Comparison of ENCODE assay signal across 8 cellular contexts in genomic region chr7:122528879-122529481, GRCh38.
DNase-seq lines count a peak whose midpoint lies in the region; ATAC-seq, FAIRE-seq and TF ChIP-seq lines count a peak whose summit lies in the region.

No MANE protein-coding gene starts in this region.

- BruUV-seq in GM12878 (replicated peaks; lab: Mats Ljungman, UMichigan): no TSS peak

- no peak overlapping the region for H3K4me3 ChIP-seq in cardiac muscle cell
- no peak overlapping the region for H3K4me3 ChIP-seq in GM12878
- H3K4me3 ChIP-seq in right lobe of liver: no peak overlapping the region

- TF ChIP-seq RAD21 in GM12878 (IDR thresholded peaks at IDR 0.05; ENCODE audit: insufficient read depth, low read depth, low read length): peak; percentile 39

- no peak overlapping the region for H3K9ac ChIP-seq in GM12878 (ENCODE audit: control insufficient read depth, insufficient read depth, low read length)

- POLR2A ChIA-PET in GM12878 (lab: Charles Lee): no interaction called here

- no peak overlapping the region for H2AFZ ChIP-seq in GM12878 (ENCODE audit: control insufficient read depth, low read depth, low read length)

- TF ChIP-seq POLR2A in GM12878 (IDR thresholded peaks at IDR 0.05; ENCODE audit: low read depth, low read length): no peak
- TF ChIP-seq POLR2A in right lobe of liver (IDR thresholded peaks at IDR 0.05): no peak

- in situ Hi-C loops in GM12878 (cut with MboI): no loop called here

- H3K27ac ChIP-seq in cardiac muscle cell: no peak overlapping the region
- no peak overlapping the region for H3K27ac ChIP-seq in GM12878 (ENCODE audit: control insufficient read depth, insufficient read depth)
- H3K27ac ChIP-seq in right lobe of liver: no peak overlapping the region
- H3K27ac ChIP-seq in substantia nigra (ENCODE audit: low read depth, low read length, poor library complexity, severe bottlenecking): no peak overlapping the region

- intact Hi-C loops in cardiac septum (cut with DNase I): loop anchor here (5.0 kb wide), 1 partner anchor 307 kb away; no protein-coding TSS in a partner anchor
- intact Hi-C loops in GM12878 (cut with micrococcal nuclease; ENCODE audit: unreplicated experiment): loop anchor here (1.0 to 5.0 kb wide), 2 partner anchors 222 to 310 kb away; no protein-coding TSS in a partner anchor
- intact Hi-C loops in right lobe of liver (cut with DNase I): loop anchor here in 1 of 2 donors (10.0 kb wide), 1 partner anchor 314 kb away; no protein-coding TSS in a partner anchor

- peak; percentile 61 to 67 for DNase-seq in cardiac muscle cell (ENCODE audit: low read depth in 1 of 2, low spot score in 1 of 2)
- DNase-seq in cardiac septum (ENCODE audit: low spot score): no peak
- DNase-seq in NCI-H2029 treated with DMSO at 0.1 percent for 48 hours (lab: John Stamatoyannopoulos, UW): peak; percentile 32
- DNase-seq in GM12878 (ENCODE audit: low read depth, low spot score): no peak
- no peak for DNase-seq in right lobe of liver
- no peak for DNase-seq in substantia nigra (lab: John Stamatoyannopoulos, UW)

- H3K36me3 ChIP-seq in cardiac muscle cell: no peaks in the 10 kb centered on the region
- no peaks in the 10 kb centered on the region for H3K36me3 ChIP-seq in GM12878 (ENCODE audit: control insufficient read depth in 2 of 2, insufficient read depth in 2 of 2, low read length in 1 of 2)
- H3K36me3 ChIP-seq in right lobe of liver: no peaks in the 10 kb centered on the region

- no peaks in the 10 kb centered on the region for H4K20me1 ChIP-seq in GM12878 (ENCODE audit: control insufficient read depth, insufficient read depth)

- SMC1A ChIA-PET in GM12878 (lab: Charles Lee; ENCODE audit: uncharacterized antibody, unreplicated experiment): interaction anchor here (0.6 to 4.1 kb wide), 22 partner anchors 8 to 625 kb away, joined by 3 to 70 read pairs (median 4); no protein-coding TSS in a partner anchor

- WGBS in GM12878 (ENCODE audit: insufficient coverage, insufficient replicate concordance, low lambda C conversion rate, missing lambda C conversion rate): 0% methylated on average over 3 of the region's 3 CpGs
- WGBS in right lobe of liver (ENCODE audit: insufficient coverage, low coverage, low lambda C conversion rate, missing lambda C conversion rate): 4% methylated on average over 3 of the region's 3 CpGs

- ATAC-seq in GM12878 (peak; percentile 54), right lobe of liver (peak in 3 of 4 donors; percentile 59 to 63 (median 63)), HG02852 (IDR thresholded peaks at IDR 0.05; ENCODE audit: unreplicated experiment) (no peak), GM19455 (IDR thresholded peaks at IDR 0.05; ENCODE audit: unreplicated experiment) (no peak)

- H3K4me1 ChIP-seq in cardiac muscle cell (ENCODE audit: low read depth) (no peaks in the 10 kb centered on the region), GM12878 (ENCODE audit: control insufficient read depth, insufficient read depth, low read length) (no peaks in the 10 kb centered on the region), right lobe of liver (no peaks in the 10 kb centered on the region)

- CTCF ChIA-PET in GM12878 (lab: Yijun Ruan, JAX): interaction anchor here (0.6 to 8.5 kb wide), 25 partner anchors 9 to 624 kb away, joined by 3 to 220 read pairs (median 4); no protein-coding TSS in a partner anchor

- FAIRE-seq in GM12878 (lab: Jason Lieb, UNC): peak; percentile 78

- RAD21 ChIA-PET in GM12878 (lab: Charles Lee; ENCODE audit: unreplicated experiment): interaction anchor here (0.8 to 10.2 kb wide), 12 partner anchors 14 to 838 kb away, joined by 3 to 173 read pairs (median 5); no protein-coding TSS in a partner anchor

- H3K79me2 ChIP-seq in GM12878 (ENCODE audit: control insufficient read depth, insufficient read depth, low read length): no peaks in the 10 kb centered on the region

- no peaks in the 10 kb centered on the region for H3K27me3 ChIP-seq in cardiac muscle cell
- H3K27me3 ChIP-seq in GM12878 (replicated peaks in 1 of 2; ENCODE audit: control insufficient read depth in 2 of 2, insufficient read depth in 2 of 2, low read length in 1 of 2): no peaks in the 10 kb centered on the region
- H3K27me3 ChIP-seq in right lobe of liver: no peaks in the 10 kb centered on the region

- TF ChIP-seq CTCF in cardiac muscle cell (IDR thresholded peaks at IDR 0.05; ENCODE audit: low read depth, low read length): peak; percentile 47
- peak in 2 of 3 experiments; percentile 34 to 44; a peak in 4 of 6 replicates for TF ChIP-seq CTCF in GM12878 (IDR thresholded peaks at IDR 0.05 in 2 of 3, conservative IDR thresholded peaks at IDR 0.05 in 1 of 3; ENCODE audit: control insufficient read depth in 2 of 3, extremely low read depth in 1 of 3, insufficient read depth in 1 of 3, low read depth in 3 of 3, low read length in 3 of 3)
- peak; percentile 50 to 71 (median 68) for TF ChIP-seq CTCF in right lobe of liver (IDR thresholded peaks at IDR 0.05)

- no peak for TF ChIP-seq EP300 in GM12878 (IDR thresholded peaks at IDR 0.05; ENCODE audit: borderline replicate concordance in 1 of 2, control insufficient read depth in 1 of 2, low read depth in 2 of 2, low read length in 2 of 2)

- no peak overlapping the region for H3K4me2 ChIP-seq in GM12878 (ENCODE audit: control insufficient read depth, insufficient read depth)

- H3K9me3 ChIP-seq in cardiac muscle cell (ENCODE audit: low read depth) (no peaks in the 10 kb centered on the region), GM12878 (replicated peaks; ENCODE audit: control insufficient read depth, insufficient read depth, low read length) (no peaks in the 10 kb centered on the region), right lobe of liver (no peaks in the 10 kb centered on the region)

TF ChIP-seq in GM12878, 131 proteins besides CTCF, POLR2A, EP300 and RAD21:
- TF ChIP-seq FOS (IDR thresholded peaks at IDR 0.05; ENCODE audit: borderline replicate concordance, extremely low read depth, insufficient read length) (no peak), SMC3 (IDR thresholded peaks at IDR 0.05; ENCODE audit: borderline replicate concordance, low read length) (peak; percentile 66; the same call in 1 of the 2 replicates)

Comparison
In these comparisons a context has a peak if more than half of its experiments do, and no peak if none do; other contexts are left out.
1. DNase-seq: peak in cardiac muscle cell (2 of 2) and NCI-H2029 treated with DMSO at 0.1 percent for 48 hours (single experiment); none in cardiac septum (single experiment), GM12878 (single experiment), right lobe of liver (0 of 3) and substantia nigra (0 of 49).
2. ATAC-seq: peak in GM12878 (single experiment) and right lobe of liver (3 of 4); none in HG02852 (single experiment) and GM19455 (single experiment).
3. Peak in every context shown above with its lines, with median percentiles within 50 percentile points of each other: CTCF ChIP-seq.